ENCODE assay signal across 8 cellular contexts in the genomic region with DNA sequence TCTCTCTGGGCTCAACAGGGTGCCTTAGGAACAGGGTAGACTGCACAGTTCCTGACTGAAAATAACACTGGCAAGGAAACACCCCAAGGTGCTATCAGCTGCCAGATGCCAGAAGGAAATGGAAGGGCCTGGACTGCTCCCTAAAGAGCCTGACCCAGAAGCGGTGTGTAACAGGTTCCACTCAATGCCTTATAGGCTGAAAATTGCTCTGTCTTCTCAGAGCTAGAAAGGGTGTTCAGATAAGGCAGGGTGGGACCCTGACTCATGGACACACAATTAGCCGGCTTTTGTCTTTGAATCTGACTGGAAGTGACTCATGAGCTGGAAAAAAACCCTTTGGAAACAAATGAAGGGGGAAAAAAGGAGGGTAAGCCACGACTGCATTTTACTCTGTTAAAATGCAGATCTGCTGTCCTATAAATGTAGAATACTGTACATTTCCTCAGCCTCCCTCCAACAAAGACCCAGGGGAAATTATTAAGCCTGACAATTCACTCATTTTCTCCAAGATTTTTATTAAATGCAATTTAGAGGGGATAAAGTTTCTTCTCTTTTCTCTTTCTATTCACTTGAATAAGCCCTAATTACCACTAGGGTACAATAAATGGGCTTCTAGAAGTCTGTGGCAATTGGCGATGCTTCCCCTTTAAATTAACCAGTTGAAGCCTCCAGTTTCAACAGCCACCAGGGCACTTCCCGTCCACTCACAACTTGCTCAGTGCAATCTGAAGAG.
DNase-seq lines count a peak whose midpoint lies in the region; ATAC-seq and TF ChIP-seq lines count a peak whose summit lies in the region.

No MANE protein-coding gene starts in this region.

- no peak for TF ChIP-seq EP300 in gastroesophageal sphincter (IDR thresholded peaks at IDR 0.05)

- no peaks in the 10 kb centered on the region for H3K27me3 ChIP-seq in gastroesophageal sphincter
- H3K27me3 ChIP-seq in parathyroid adenoma (ENCODE audit: control insufficient read depth, insufficient read depth, low read length): no peaks in the 10 kb centered on the region

- no peaks in the 10 kb centered on the region for H3K36me3 ChIP-seq in gastroesophageal sphincter
- H3K36me3 ChIP-seq in parathyroid adenoma (ENCODE audit: control insufficient read depth, insufficient read depth, low read length): no peaks in the 10 kb centered on the region

- no peaks in the 10 kb centered on the region for H3K27me3 Mint-ChIP-seq in activated T-cell treated with anti-CD3 and anti-CD28 coated beads, Interleukin-2, amount 50 U/mL, for 4 hours (ENCODE audit: low read depth)

- H3K4me3 Mint-ChIP-seq in activated T-cell treated with anti-CD3 and anti-CD28 coated beads, Interleukin-2, amount 50 U/mL, for 4 hours: peak overlapping the region; percentile 39

- no peak overlapping the region for H3K9ac ChIP-seq in parathyroid adenoma

- H2AFZ ChIP-seq in parathyroid adenoma: peak overlapping the region; percentile 56

- H3K9me3 Mint-ChIP-seq in activated T-cell treated with anti-CD3 and anti-CD28 coated beads, Interleukin-2, amount 50 U/mL, for 4 hours: no peaks in the 10 kb centered on the region

- peaks cover 56% of the 10 kb centered on the region for H3K4me1 Mint-ChIP-seq in activated T-cell treated with anti-CD3 and anti-CD28 coated beads, Interleukin-2, amount 50 U/mL, for 4 hours (ENCODE audit: low read depth)

- H3K27ac ChIP-seq in gastroesophageal sphincter (peak overlapping the region; percentile 76 to 90 (median 88)), parathyroid adenoma (peak overlapping the region; percentile 93)

- H3K4me1 ChIP-seq in gastroesophageal sphincter (peaks cover 11 to 64% (median 46%) of the 10 kb centered on the region in 3 donors), parathyroid adenoma (peaks cover 35% of the 10 kb centered on the region)

- H3K9me3 ChIP-seq in gastroesophageal sphincter (no peaks in the 10 kb centered on the region), parathyroid adenoma (ENCODE audit: control insufficient read depth, low read length) (no peaks in the 10 kb centered on the region)

- TF ChIP-seq CTCF in gastroesophageal sphincter (IDR thresholded peaks at IDR 0.05): peak in 1 of 4 experiments; percentile 13
- TF ChIP-seq CTCF in parathyroid adenoma (IDR thresholded peaks at IDR 0.05): no peak

- H3K4me2 ChIP-seq in parathyroid adenoma (ENCODE audit: low read length): peak overlapping the region; percentile 52

- 0 to 7% methylated on average over 2 to 4 of the region's 5 CpGs for WGBS in gastroesophageal sphincter (ENCODE audit: low coverage in 1 of 2), 2 donors

- peak in 1 of 2 donors; percentile 15 for ATAC-seq in activated T-cell treated with anti-CD3 and anti-CD28 coated beads, Interleukin-2, amount 50 U/mL, for 4 hours
- ATAC-seq in gastroesophageal sphincter: peak; percentile 21
- no peak for ATAC-seq in GM18505 (IDR thresholded peaks at IDR 0.05; ENCODE audit: unreplicated experiment)

- H3K36me3 Mint-ChIP-seq in activated T-cell treated with anti-CD3 and anti-CD28 coated beads, Interleukin-2, amount 50 U/mL, for 4 hours (ENCODE audit: insufficient read depth): no peaks in the 10 kb centered on the region

- TF ChIP-seq POLR2A in gastroesophageal sphincter (IDR thresholded peaks at IDR 0.05) (no peak), GM18505 (IDR thresholded peaks at IDR 0.05; ENCODE audit: borderline replicate concordance, extremely low read depth, insufficient read depth, insufficient read length) (no peak)

- peak; percentile 29 for DNase-seq in stimulated activated CD4-positive, alpha-beta T cell treated with anti-CD3 and anti-CD28 coated beads, Interleukin-2, amount 100 ng/mL, for 24 hours
- no peak for DNase-seq in stimulated activated CD4-positive, alpha-beta T cell treated with anti-CD3 and anti-CD28 coated beads, Interleukin-4, amount 100 ng/mL, for 4 hours
- DNase-seq in NCI-H2196 treated with DMSO at 0.1 percent for 48 hours (lab: John Stamatoyannopoulos, UW; ENCODE audit: unreplicated experiment): peak; percentile 36
- DNase-seq in activated T-cell treated with anti-CD3 and anti-CD28 coated beads, Interleukin-2, amount 50 U/mL, for 4 hours: no peak
- DNase-seq in NCI-H2171 (lab: John Stamatoyannopoulos, UW): no peak

- no peaks in the 10 kb centered on the region for H3K79me2 ChIP-seq in parathyroid adenoma

- peak overlapping the region in 1 of 2 donors; percentile 48 for H3K4me3 ChIP-seq in gastroesophageal sphincter
- peak overlapping the region; percentile 24 for H3K4me3 ChIP-seq in parathyroid adenoma (ENCODE audit: low read depth, low read length)

Comparison
In these comparisons a context has a peak if more than half of its experiments do, and no peak if none do; other contexts are left out.
1. DNase-seq: peak in stimulated activated CD4-positive, alpha-beta T cell treated with anti-CD3 and anti-CD28 coated beads, Interleukin-2, amount 100 ng/mL, for 24 hours (2 of 2) and NCI-H2196 treated with DMSO at 0.1 percent for 48 hours (single experiment); none in stimulated activated CD4-positive, alpha-beta T cell treated with anti-CD3 and anti-CD28 coated beads, Interleukin-4, amount 100 ng/mL, for 4 hours (0 of 2), activated T-cell treated with anti-CD3 and anti-CD28 coated beads, Interleukin-2, amount 50 U/mL, for 4 hours (single experiment) and NCI-H2171 (single experiment).